8 cellular contexts compared by ENCODE assay signal in genomic region chr6:26122005-26122388, GRCh38. TPM values are rescaled to one million over a fixed set of nuclear protein-coding genes. Genes with fewer than 3 reads are reported as not detected.
DNase-seq lines count a peak whose midpoint lies in the region; ATAC-seq and TF ChIP-seq lines count a peak whose summit lies in the region.

No MANE protein-coding gene starts in this region.

- peak overlapping the region; percentile 98 for H3K9ac ChIP-seq in OCI-LY3 (ENCODE audit: low read length)

- peaks cover 24% of the 10 kb centered on the region for H3K4me1 Mint-ChIP-seq in Calu3 (ENCODE audit: low read depth, unreplicated experiment)
- H3K4me1 Mint-ChIP-seq in osteocyte (ENCODE audit: unreplicated experiment): peaks cover 21% of the 10 kb centered on the region

- peak overlapping the region; percentile 100 for H3K27ac Mint-ChIP-seq in Calu3 (ENCODE audit: unreplicated experiment)
- peak overlapping the region; percentile 100 for H3K27ac Mint-ChIP-seq in osteocyte (ENCODE audit: unreplicated experiment)

- peak overlapping the region; percentile 99 for H3K27ac ChIP-seq in OCI-LY3 (ENCODE audit: low read length)
- H3K27ac ChIP-seq in ectodermal cell (ENCODE audit: insufficient read depth, low read depth, low read length, poor library complexity, severe bottlenecking): peak overlapping the region; percentile 89

- H3K9me3 Mint-ChIP-seq in Calu3 (ENCODE audit: low read depth, unreplicated experiment) (no peaks in the 10 kb centered on the region), osteocyte (ENCODE audit: unreplicated experiment) (no peaks in the 10 kb centered on the region)

- H3K9me3 ChIP-seq in OCI-LY3 (ENCODE audit: insufficient read depth, low read length): peaks cover 7% of the 10 kb centered on the region; the same call in 1 of the 2 replicates
- H3K9me3 ChIP-seq in ectodermal cell (ENCODE audit: control insufficient read depth, low read length): no peaks in the 10 kb centered on the region
- no peaks in the 10 kb centered on the region for H3K9me3 ChIP-seq in MG63

- TF ChIP-seq CTCF in Calu3 (IDR thresholded peaks at IDR 0.05; ENCODE audit: unreplicated experiment): no peak
- TF ChIP-seq CTCF in OCI-LY3 (IDR thresholded peaks at IDR 0.05; ENCODE audit: low read depth, low read length): no peak
- no peak for TF ChIP-seq CTCF in osteocyte (IDR thresholded peaks at IDR 0.05)

- H3K27me3 ChIP-seq in OCI-LY3 (ENCODE audit: low read depth, low read length) (no peaks in the 10 kb centered on the region), ectodermal cell (ENCODE audit: control insufficient read depth, insufficient read depth, low read length, poor library complexity, severe bottlenecking) (no peaks in the 10 kb centered on the region), MG63 (no peaks in the 10 kb centered on the region)

- 90% methylated on average over 3 to 4 of the region's 4 CpGs for WGBS in ectodermal cell, 2 experiments

- CTCF ChIA-PET in Calu3 (lab: Charles Lee): no interaction called here

- H3K36me3 ChIP-seq in OCI-LY3 (replicated peaks; ENCODE audit: low read depth, low read length): peaks cover 7% of the 10 kb centered on the region
- H3K36me3 ChIP-seq in ectodermal cell (ENCODE audit: control insufficient read depth, insufficient read depth, low read length): no peaks in the 10 kb centered on the region
- H3K36me3 ChIP-seq in MG63: peaks cover 6% of the 10 kb centered on the region; the same call in 1 of the 2 replicates

- H3K36me3 Mint-ChIP-seq in Calu3 (ENCODE audit: insufficient read depth, unreplicated experiment) (peaks cover 61% of the 10 kb centered on the region), osteocyte (ENCODE audit: unreplicated experiment) (peaks cover 3% of the 10 kb centered on the region)

- H3K4me3 Mint-ChIP-seq in Calu3 (ENCODE audit: low read depth, unreplicated experiment) (peak overlapping the region; percentile 98), osteocyte (ENCODE audit: unreplicated experiment) (peak overlapping the region; percentile 97)

- H3K4me1 ChIP-seq in OCI-LY3 (ENCODE audit: low read length) (peaks cover 27% of the 10 kb centered on the region), ectodermal cell (ENCODE audit: control insufficient read depth, insufficient read depth, low read length) (no peaks in the 10 kb centered on the region)

- intact Hi-C loops in Calu3 (cut with micrococcal nuclease; ENCODE audit: unreplicated experiment): loop anchor here (5.0 kb wide), 3 partner anchors 65 to 150 kb away; a partner anchor contains a TSS

- no peaks in the 10 kb centered on the region for H4K20me1 ChIP-seq in OCI-LY3 (ENCODE audit: insufficient read depth, low read length)

- peaks cover 14% of the 10 kb centered on the region for H3K27me3 Mint-ChIP-seq in Calu3 (ENCODE audit: unreplicated experiment)
- no peaks in the 10 kb centered on the region for H3K27me3 Mint-ChIP-seq in osteocyte (ENCODE audit: unreplicated experiment)

- H3K79me2 ChIP-seq in OCI-LY3 (ENCODE audit: low read length): peaks cover 28% of the 10 kb centered on the region

- H2AFZ ChIP-seq in OCI-LY3 (ENCODE audit: low read depth, low read length): no peak overlapping the region

- H3K4me3 ChIP-seq in OCI-LY3 (ENCODE audit: low read length): peak overlapping the region; percentile 78
- no peak overlapping the region for H3K4me3 ChIP-seq in ectodermal cell (ENCODE audit: insufficient read depth, low read depth, low read length)
- H3K4me3 ChIP-seq in MG63: no peak overlapping the region; the same call in 1 of the 2 replicates

- H3K4me2 ChIP-seq in OCI-LY3 (ENCODE audit: low read length): peak overlapping the region; percentile 85

- no peak for DNase-seq in Calu3
- no peak for DNase-seq in osteocyte (ENCODE audit: extremely low spot score, unreplicated experiment)
- DNase-seq in DMS79 (lab: John Stamatoyannopoulos, UW): no peak
- no peak for DNase-seq in MG63
- no peak for DNase-seq in activated CD4-positive, alpha-beta T cell treated with anti-CD3 and anti-CD28 coated beads for 4 hours

- no peak for ATAC-seq in HG02970 (IDR thresholded peaks at IDR 0.05; ENCODE audit: low FRiP score, unreplicated experiment)

- no TSS peak for BruUV-seq in Calu3 (replicated peaks; lab: Mats Ljungman, UMichigan)

RNA-seq across cellular contexts. Expression of gene HFE, which starts 34.8 kb away (rescaled TPM):
- total RNA-seq in Calu3 (2022): 24.9 and 27.1 TPM in 2 replicates
- 0.78 TPM for polyA plus RNA-seq in ectodermal cell (2013, experiment 1 of 4)
- 0.92 TPM for polyA plus RNA-seq in ectodermal cell (2013, experiment 2 of 4)
- polyA plus RNA-seq in ectodermal cell (2013, experiment 3 of 4): 0.85 TPM
- 0.93 TPM for polyA plus RNA-seq in ectodermal cell (2013, experiment 4 of 4)
- total RNA-seq in osteocyte: 6.0 and 6.2 TPM in 2 replicates
- 7.7 and 9.1 TPM in 2 replicates for total RNA-seq in MG63 (2014; rRNA removed; shearing (Covaris generic); ENCODE audit: low replicate concordance)
